1 cellular context compared by ENCODE assay signal in genomic region chr1:234327577-234328164, GRCh38.
A peak's percentile ranks its signal among the peaks of the same experiment; 100 is the strongest.
TF ChIP-seq lines count a peak whose summit lies in the region.

No MANE protein-coding gene starts in this region.

TF ChIP-seq in HepG2, 621 proteins besides CTCF, POLR2A, EP300 and RAD21 (continued from another document and continues in another):
- TF ChIP-seq KIAA2018 (CRISPR knock-in tag; IDR thresholded peaks at IDR 0.05; ENCODE audit: borderline replicate concordance) (no peak), TEAD3 (CRISPR knock-in tag; optimal IDR thresholded peaks at IDR 0.05; ENCODE audit: borderline replicate concordance) (peak; percentile 47), ATAD3A (CRISPR knock-in tag; IDR thresholded peaks at IDR 0.05) (no peak), CBX1 (IDR thresholded peaks at IDR 0.05; ENCODE audit: low read depth) (no peak), TOE1 (CRISPR knock-in tag; IDR thresholded peaks at IDR 0.05) (no peak), SRSF9 (IDR thresholded peaks at IDR 0.05; ENCODE audit: borderline replicate concordance, insufficient read depth, low read depth, low read length, poor library complexity, severe bottlenecking) (no peak), ETV6 (CRISPR knock-in tag; conservative IDR thresholded peaks at IDR 0.05) (0 out of 2 replicates have a peak, but pooled peaks have one; percentile 54), TFDP1 (CRISPR knock-in tag; IDR thresholded peaks at IDR 0.05; ENCODE audit: borderline replicate concordance) (peak; percentile 87; the same call in 1 of the 2 replicates), NCOA2 (CRISPR knock-in tag; IDR thresholded peaks at IDR 0.05) (peak; percentile 80), ATF3 (CRISPR knock-in tag; IDR thresholded peaks at IDR 0.05) (no peak), ZIK1 (CRISPR knock-in tag; IDR thresholded peaks at IDR 0.05; ENCODE audit: borderline replicate concordance, low read depth) (no peak), SRSF1 (optimal IDR thresholded peaks at IDR 0.05; ENCODE audit: low read depth, low read length) (no peak), HNRNPK (IDR thresholded peaks at IDR 0.05; ENCODE audit: low read depth, low read length, poor library complexity, severe bottlenecking) (no peak), ARID3A (IDR thresholded peaks at IDR 0.05; ENCODE audit: low read depth, low read length) (no peak), ERF (CRISPR knock-in tag; IDR thresholded peaks at IDR 0.05) (peak; percentile 70; the same call in 1 of the 2 replicates), SKI (IDR thresholded peaks at IDR 0.05; ENCODE audit: partially characterized antibody) (no peak), CREM (IDR thresholded peaks at IDR 0.05) (peak; percentile 69), CREM (CRISPR knock-in tag; IDR thresholded peaks at IDR 0.05) (no peak), GMEB2 (CRISPR knock-in tag; IDR thresholded peaks at IDR 0.05; ENCODE audit: low read depth) (no peak), SRY (CRISPR knock-in tag; IDR thresholded peaks at IDR 0.05) (peak; percentile 70; the same call in 1 of the 2 replicates), TBX2 (CRISPR knock-in tag; IDR thresholded peaks at IDR 0.05; ENCODE audit: borderline replicate concordance) (peak; percentile 86), KLF15 (CRISPR knock-in tag; IDR thresholded peaks at IDR 0.05; ENCODE audit: borderline replicate concordance) (peak; percentile 53; the same call in 1 of the 2 replicates), ZNF235 (CRISPR knock-in tag; IDR thresholded peaks at IDR 0.05; ENCODE audit: borderline replicate concordance) (no peak), ZFY (CRISPR knock-in tag; IDR thresholded peaks at IDR 0.05) (peak; percentile 78), TBL1XR1 (IDR thresholded peaks at IDR 0.05; ENCODE audit: borderline replicate concordance, low read length, partially characterized antibody) (no peak), ZNF430 (CRISPR knock-in tag; IDR thresholded peaks at IDR 0.05) (peak; percentile 73; the same call in 1 of the 2 replicates), ARID5B (CRISPR knock-in tag; IDR thresholded peaks at IDR 0.05) (peak; percentile 83), POLR2G (IDR thresholded peaks at IDR 0.05; ENCODE audit: low read depth, low read length) (no peak), HNF1B (CRISPR knock-in tag; IDR thresholded peaks at IDR 0.05) (peak; percentile 37; the same call in 1 of the 2 replicates), AHR (CRISPR knock-in tag; IDR thresholded peaks at IDR 0.05) (peak; percentile 35; the same call in 1 of the 2 replicates), ZNF83 (CRISPR knock-in tag; IDR thresholded peaks at IDR 0.05; ENCODE audit: borderline replicate concordance) (no peak), ZNF574 (CRISPR knock-in tag; IDR thresholded peaks at IDR 0.05) (peak; percentile 79)
